1 cellular context compared by ENCODE assay signal in genomic region chr6:36296240-36296639, GRCh38.
TF ChIP-seq lines count a peak whose summit lies in the region.

No MANE protein-coding gene starts in this region.

TF ChIP-seq in IMR-90, 13 proteins besides CTCF, POLR2A, EP300 and RAD21:
- no peak for TF ChIP-seq SMC3 (IDR thresholded peaks at IDR 0.05; ENCODE audit: low read depth, low read length)
- TF ChIP-seq CEBPB (IDR thresholded peaks at IDR 0.05; ENCODE audit: low read depth, low read length) = no peak
- TF ChIP-seq CHD1 (IDR thresholded peaks at IDR 0.05; ENCODE audit: low read depth, low read length) = no peak
- no peak for TF ChIP-seq RFX5 (IDR thresholded peaks at IDR 0.05; ENCODE audit: low read depth, low read length)
- TF ChIP-seq BHLHE40 (IDR thresholded peaks at IDR 0.05; ENCODE audit: low read depth, low read length) = no peak
- no peak for TF ChIP-seq USF2 (IDR thresholded peaks at IDR 0.05; ENCODE audit: low read depth, low read length)
- TF ChIP-seq ELK1 (IDR thresholded peaks at IDR 0.05; ENCODE audit: borderline replicate concordance, low read depth, low read length) = no peak
- TF ChIP-seq MAFK (IDR thresholded peaks at IDR 0.05; ENCODE audit: low read depth, low read length) = no peak
- no peak for TF ChIP-seq RCOR1 (IDR thresholded peaks at IDR 0.05; ENCODE audit: insufficient replicate concordance, low read length)
- no peak for TF ChIP-seq MAZ (IDR thresholded peaks at IDR 0.05; ENCODE audit: borderline replicate concordance, low read depth, low read length)
- TF ChIP-seq NFE2L2 (IDR thresholded peaks at IDR 0.05; ENCODE audit: low read depth, low read length) = no peak; the same call in 1 of the 2 replicates
- no peak for TF ChIP-seq FOS (IDR thresholded peaks at IDR 0.05; ENCODE audit: low read depth, low read length)
- TF ChIP-seq MXI1 (IDR thresholded peaks at IDR 0.05; ENCODE audit: borderline replicate concordance, low read depth, low read length) = no peak
